ENCODE assay signal across 11 cellular contexts in the genomic region with DNA sequence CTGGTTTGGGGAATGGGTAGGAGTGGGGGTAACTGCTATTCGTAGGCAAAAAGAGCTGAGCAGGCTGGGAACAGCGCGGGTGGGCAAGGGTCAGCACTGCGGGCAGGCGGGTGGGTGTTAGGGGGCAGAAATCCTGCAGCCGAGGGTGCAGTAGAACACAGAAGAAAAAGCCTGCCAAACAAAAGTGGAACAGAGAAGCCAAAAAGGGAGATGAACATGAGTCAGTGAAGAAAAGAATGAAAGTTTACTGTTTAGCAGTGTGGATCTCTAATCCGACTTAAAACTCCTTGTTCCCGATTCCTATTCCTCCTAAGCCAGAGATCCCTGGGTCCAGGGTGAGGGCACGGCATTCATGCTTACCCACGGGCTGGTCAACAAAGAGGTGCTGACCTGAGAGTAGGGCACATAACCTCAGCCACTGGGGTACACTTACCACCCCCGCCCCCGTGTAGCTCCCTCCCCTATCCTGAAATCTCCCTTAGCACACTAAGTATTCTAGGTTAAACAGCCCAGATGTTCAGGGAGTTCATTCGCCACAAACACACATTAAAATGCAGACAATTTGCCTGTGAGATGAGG. TPM values are rescaled to one million over a fixed set of nuclear protein-coding genes. Genes with fewer than 3 reads are reported as not detected.
DNase-seq lines count a peak whose midpoint lies in the region; ATAC-seq and TF ChIP-seq lines count a peak whose summit lies in the region.
"Had no signal": no experiment of that assay in that cellular context is flagged by ENCODE, and none has a peak within 500 bp of the region (broad histone marks: within the 10 kb centered on the region; RNA-seq: fewer than 3 reads in every experiment).

No MANE protein-coding gene starts in this region.

- H3K27me3 ChIP-seq in adipocyte (replicated peaks; ENCODE audit: control insufficient read depth, insufficient read depth, low read length) (peaks cover 76% of the 10 kb centered on the region), lower lobe of right lung (ENCODE audit: low read depth) (peaks cover 34% of the 10 kb centered on the region), upper lobe of left lung (peaks cover 0 to 26% (median 16%) of the 10 kb centered on the region in 4 donors)

- H3K9me3 ChIP-seq in adipocyte (ENCODE audit: control insufficient read depth, low read length) (no peaks in the 10 kb centered on the region), lower lobe of right lung (no peaks in the 10 kb centered on the region), upper lobe of left lung (no peaks in the 10 kb centered on the region)
- H3K9me3 ChIP-seq: BLaER1 treated with 17β-estradiol and CSF1 and Interleukin-3, amounts not matched to agents 10 nM and 100 nM had no signal

- TF ChIP-seq CTCF in lower lobe of right lung (IDR thresholded peaks at IDR 0.05), result no peak
- TF ChIP-seq CTCF in upper lobe of left lung (IDR thresholded peaks at IDR 0.05), result no peak

- WGBS in upper lobe of left lung, 2 donors, result 9 to 13% methylated on average over 13 of the region's 13 CpGs

- TF ChIP-seq EP300 in upper lobe of left lung (IDR thresholded peaks at IDR 0.05), result no peak

- H3K4me1 ChIP-seq in adipocyte (ENCODE audit: control insufficient read depth, insufficient read depth, low read length) (peaks cover 7% of the 10 kb centered on the region), lower lobe of right lung (peaks cover 16% of the 10 kb centered on the region), upper lobe of left lung (peaks cover 15 to 20% (median 18%) of the 10 kb centered on the region in 4 donors)

- peak; percentile 75 for DNase-seq in activated effector memory CD4-positive, alpha-beta T cell treated with anti-CD3 and anti-CD28 coated beads, Interleukin-2, amount 50 U/mL, for 16 hours
- DNase-seq in activated effector memory CD4-positive, alpha-beta T cell treated with Interleukin-2 at 50 U/mL for 16 hours, result no peak
- DNase-seq in adipocyte (ENCODE audit: low read depth) (peak; percentile 20), lower lobe of right lung (no peak), upper lobe of left lung (peak in 1 of 2 donors; percentile 33), SW480 (ENCODE audit: low spot score) (no peak)
- DNase-seq: NCI-H187 treated with DMSO at 0.1 percent for 48 hours had no signal

- H3K9ac ChIP-seq in adipocyte (ENCODE audit: low read length), result no peak overlapping the region
- H3K9ac ChIP-seq: BLaER1 treated with 17β-estradiol and CSF1 and Interleukin-3, amounts not matched to agents 10 nM and 100 nM had no signal

- H3K4me3 ChIP-seq in adipocyte (ENCODE audit: low read length) (peak overlapping the region; percentile 54), lower lobe of right lung (peak overlapping the region; percentile 44), upper lobe of left lung (peak overlapping the region in 3 of 4 donors; percentile 15 to 42 (median 36))
- H3K4me3 ChIP-seq: BLaER1 treated with 17β-estradiol and CSF1 and Interleukin-3, amounts not matched to agents 10 nM and 100 nM had no signal

- H3K27ac ChIP-seq in lower lobe of right lung, result peak overlapping the region; percentile 76
- peak overlapping the region; percentile 61 to 82 (median 70) for H3K27ac ChIP-seq in upper lobe of left lung
- H3K27ac ChIP-seq: BLaER1 treated with 17β-estradiol and CSF1 and Interleukin-3, amounts not matched to agents 10 nM and 100 nM had no signal

- H3K36me3 ChIP-seq in adipocyte (ENCODE audit: control insufficient read depth, insufficient read depth, low read length, severe bottlenecking) (no peaks in the 10 kb centered on the region), lower lobe of right lung (no peaks in the 10 kb centered on the region), upper lobe of left lung (no peaks in the 10 kb centered on the region)
- H3K36me3 ChIP-seq: BLaER1 treated with 17β-estradiol and CSF1 and Interleukin-3, amounts not matched to agents 10 nM and 100 nM had no signal

- TF ChIP-seq POLR2A in upper lobe of left lung (IDR thresholded peaks at IDR 0.05), result no peak

- intact Hi-C loops in lower lobe of right lung (cut with DNase I), result no loop called here

- ATAC-seq in lower lobe of right lung (peak in 1 of 2 donors; percentile 16), upper lobe of left lung (ENCODE audit: low FRiP score in 2 of 2) (no peak), HG03521 (IDR thresholded peaks at IDR 0.05; ENCODE audit: unreplicated experiment) (no peak), GM19452 (IDR thresholded peaks at IDR 0.05; ENCODE audit: unreplicated experiment) (no peak)

RNA-seq across cellular contexts. Expression of gene PRSS2, which starts 27.1 kb away (rescaled TPM):
- not detected for total RNA-seq in lower lobe of right lung
- 10 to 100 TPM in 2 of 6 donors, not detected in 4; 34.2 to 64.5 TPM for total RNA-seq in upper lobe of left lung
- total RNA-seq: frontal cortex had no signal

RNA-seq across cellular contexts. Expression of gene PRSS1, which starts 48.6 kb away (rescaled TPM):
- total RNA-seq in lower lobe of right lung, result not detected
- 10 to 100 TPM in 1 of 6 donors, 1 to 10 TPM in 1, not detected in 4; 9.8 to 20.6 TPM for total RNA-seq in upper lobe of left lung
- total RNA-seq: frontal cortex had no signal

RNA-seq across cellular contexts. Expression of gene EPHB6, which starts 57.0 kb away (rescaled TPM):
- 12.2 TPM for total RNA-seq in lower lobe of right lung
- 10 to 100 TPM in 3 of 6 donors, 1 to 10 TPM in 3; 5.7 to 34.6 (median 10.0) TPM for total RNA-seq in upper lobe of left lung

Comparison
In these comparisons a context has a peak if more than half of its experiments do, and no peak if none do; other contexts are left out.
1. DNase-seq: peak in activated effector memory CD4-positive, alpha-beta T cell treated with anti-CD3 and anti-CD28 coated beads, Interleukin-2, amount 50 U/mL, for 16 hours (single experiment) and adipocyte (single experiment); none in activated effector memory CD4-positive, alpha-beta T cell treated with Interleukin-2 at 50 U/mL for 16 hours (single experiment), lower lobe of right lung (single experiment) and SW480 (single experiment).
2. Peak in every context shown above with its lines, with median percentiles within 50 percentile points of each other: H3K4me3 ChIP-seq.